In genomic region chr1:31216016-31216415, GRCh38 we compare ENCODE assay signal across 10 cellular contexts. TPM values are rescaled to one million over a fixed set of nuclear protein-coding genes. Genes with fewer than 3 reads are reported as not detected.
DNase-seq lines count a peak whose midpoint lies in the region; ATAC-seq and TF ChIP-seq lines count a peak whose summit lies in the region.
"Had no signal": no experiment of that assay in that cellular context is flagged by ENCODE, and none has a peak within 500 bp of the region (broad histone marks: within the 10 kb centered on the region; RNA-seq: fewer than 3 reads in every experiment).

No MANE protein-coding gene starts in this region.

- H2BK5ac ChIP-seq in mesenchymal stem cell (ENCODE audit: low read depth, low read length, poor library complexity, severe bottlenecking): no peak overlapping the region

- H4K91ac ChIP-seq in mesenchymal stem cell (ENCODE audit: low read length): no peak overlapping the region

- peaks cover 5% of the 10 kb centered on the region for H3K27me3 Mint-ChIP-seq in activated CD8-positive, alpha-beta T cell treated with anti-CD3 and anti-CD28 coated beads for 36 hours

- H2BK120ac ChIP-seq in mesenchymal stem cell (ENCODE audit: low read depth, low read length): no peak overlapping the region

- no peak overlapping the region for H2BK12ac ChIP-seq in mesenchymal stem cell (ENCODE audit: low read length in 2 of 2)

- H2AFZ ChIP-seq in mesenchymal stem cell (ENCODE audit: low read depth, low read length): no peak overlapping the region

- no peaks in the 10 kb centered on the region for H3K36me3 Mint-ChIP-seq in activated CD8-positive, alpha-beta T cell treated with anti-CD3 and anti-CD28 coated beads for 36 hours (ENCODE audit: low read depth)

- DNase-seq in NCI-H2171 treated with DMSO at 0.1 percent for 48 hours (lab: John Stamatoyannopoulos, UW) (peak; percentile 91), colonic mucosa (peak; percentile 54), mesenchymal stem cell (peak; percentile 22), GM20000 (ENCODE audit: low spot score) (no peak)
- DNase-seq in stimulated activated naive CD4-positive, alpha-beta T cell (lab: John Stamatoyannopoulos, UW): no peak
- no peak for DNase-seq in activated CD8-positive, alpha-beta T cell treated with anti-CD3 and anti-CD28 coated beads for 36 hours
- DNase-seq: CD4-positive, CD25-positive, alpha-beta regulatory T cell; GOT3 had no signal

- TF ChIP-seq CTCF in C4-2B (conservative IDR thresholded peaks at IDR 0.05) (no peak), colonic mucosa (IDR thresholded peaks at IDR 0.05) (no peak), GM20000 (IDR thresholded peaks at IDR 0.05; ENCODE audit: extremely low read depth, missing control alignments) (no peak)
- no peak for TF ChIP-seq CTCF in activated CD8-positive, alpha-beta T cell treated with anti-CD3 and anti-CD28 coated beads for 36 hours (IDR thresholded peaks at IDR 0.05)

- POLR2A ChIA-PET in activated CD8-positive, alpha-beta T cell treated with anti-CD3 and anti-CD28 coated beads for 36 hours (lab: Charles Lee): no interaction called here

- H3K23ac ChIP-seq in mesenchymal stem cell (ENCODE audit: low read length in 2 of 2): no peak overlapping the region

- no peak overlapping the region for H2AK5ac ChIP-seq in mesenchymal stem cell (ENCODE audit: low read length, severe bottlenecking)

- H3K9ac ChIP-seq in colonic mucosa (ENCODE audit: low read depth in 2 of 2, low read length in 2 of 2) (peak overlapping the region in 1 of 2 donors; percentile 12), mesenchymal stem cell (ENCODE audit: low read length) (no peak overlapping the region)

- H3K4me1 Mint-ChIP-seq in activated CD8-positive, alpha-beta T cell treated with anti-CD3 and anti-CD28 coated beads for 36 hours (ENCODE audit: low read depth): no peaks in the 10 kb centered on the region
- H3K4me1 Mint-ChIP-seq: CD4-positive, CD25-positive, alpha-beta regulatory T cell had no signal

- no peak overlapping the region for H3K14ac ChIP-seq in mesenchymal stem cell (ENCODE audit: low read length in 2 of 2)

- no peak overlapping the region for H3K27ac Mint-ChIP-seq in activated CD8-positive, alpha-beta T cell treated with anti-CD3 and anti-CD28 coated beads for 36 hours

- H3K36me3 ChIP-seq in colonic mucosa (no peaks in the 10 kb centered on the region), mesenchymal stem cell (ENCODE audit: control insufficient read depth in 1 of 2, insufficient read depth in 2 of 2, low read depth in 1 of 2, low read length in 2 of 2) (no peaks in the 10 kb centered on the region)

- H3K27ac ChIP-seq in C4-2B (peak overlapping the region; percentile 10), colonic mucosa (no peak overlapping the region), mesenchymal stem cell (ENCODE audit: low read length, poor library complexity, severe bottlenecking) (no peak overlapping the region)

- no peak overlapping the region for H3K4me3 Mint-ChIP-seq in activated CD8-positive, alpha-beta T cell treated with anti-CD3 and anti-CD28 coated beads for 36 hours
- H3K4me3 Mint-ChIP-seq: CD4-positive, CD25-positive, alpha-beta regulatory T cell had no signal

- peak overlapping the region in 1 of 2 experiments; percentile 8 for H3K18ac ChIP-seq in mesenchymal stem cell (ENCODE audit: low read depth in 1 of 2, low read length in 2 of 2)

- H3K9me3 ChIP-seq in colonic mucosa: no peaks in the 10 kb centered on the region
- H3K9me3 ChIP-seq in mesenchymal stem cell (ENCODE audit: control insufficient read depth, low read length): peaks cover 12% of the 10 kb centered on the region

- H3K4me1 ChIP-seq in colonic mucosa (no peaks in the 10 kb centered on the region), mesenchymal stem cell (ENCODE audit: control insufficient read depth, insufficient read depth, low read depth, low read length) (peaks cover 1% of the 10 kb centered on the region)

- no peak overlapping the region for H3K4ac ChIP-seq in mesenchymal stem cell (ENCODE audit: low read depth in 1 of 2, low read length in 2 of 2)

- peaks cover 4% of the 10 kb centered on the region for H3K9me3 Mint-ChIP-seq in activated CD8-positive, alpha-beta T cell treated with anti-CD3 and anti-CD28 coated beads for 36 hours

- no peak overlapping the region for H4K8ac ChIP-seq in mesenchymal stem cell (ENCODE audit: low read length)

- H3K4me2 ChIP-seq in mesenchymal stem cell (ENCODE audit: low read length, poor library complexity, severe bottlenecking): no peak overlapping the region

- H3K4me3 ChIP-seq in colonic mucosa: no peak overlapping the region
- H3K4me3 ChIP-seq in mesenchymal stem cell (ENCODE audit: insufficient read depth in 1 of 2, low read depth in 1 of 2, low read length in 2 of 2): no peak overlapping the region

- H2BK15ac ChIP-seq in mesenchymal stem cell (ENCODE audit: low read depth, poor library complexity, severe bottlenecking): peak overlapping the region; percentile 23

- H3K27me3 ChIP-seq in colonic mucosa (no peaks in the 10 kb centered on the region), mesenchymal stem cell (ENCODE audit: control insufficient read depth in 1 of 2, insufficient read depth in 1 of 2, low read length in 2 of 2) (peaks cover 29 to 34% of the 10 kb centered on the region in 2 experiments)

- CTCF ChIA-PET in activated CD8-positive, alpha-beta T cell treated with anti-CD3 and anti-CD28 coated beads for 36 hours (lab: Charles Lee): interaction anchor here (1.4 to 1.9 kb wide), 2 partner anchors 54 to 204 kb away, joined by 3 to 4 read pairs; no protein-coding TSS in a partner anchor

- 27% methylated on average over 10 of the region's 10 CpGs for WGBS in mesenchymal stem cell

- intact Hi-C loops in colonic mucosa (cut with DNase I): no loop called here
- intact Hi-C loops in activated CD8-positive, alpha-beta T cell treated with anti-CD3 and anti-CD28 coated beads for 36 hours (cut with micrococcal nuclease): no loop called here

- ATAC-seq in HG03457 (IDR thresholded peaks at IDR 0.05; ENCODE audit: unreplicated experiment): no peak
- ATAC-seq in activated CD8-positive, alpha-beta T cell treated with anti-CD3 and anti-CD28 coated beads for 36 hours: no peak

- H3K79me1 ChIP-seq in mesenchymal stem cell (replicated peaks; ENCODE audit: low read length, poor library complexity, severe bottlenecking): no peaks in the 10 kb centered on the region

RNA-seq across cellular contexts. Expression of gene NKAIN1, which starts 23.7 kb away (rescaled TPM):
- under 1 TPM in 1 of 2 donors, not detected in 1; 0.20 TPM for total RNA-seq in colonic mucosa
- 0.01 TPM for polyA plus RNA-seq in mesenchymal stem cell (2013, experiment 1 of 2)
- 0.04 TPM for polyA plus RNA-seq in mesenchymal stem cell (2013, experiment 2 of 2)
- total RNA-seq in activated CD8-positive, alpha-beta T cell treated with anti-CD3 and anti-CD28 coated beads for 36 hours: not detected
- total RNA-seq: CD4-positive, CD25-positive, alpha-beta regulatory T cell had no signal
- polyA plus RNA-seq: CD4-positive, CD25-positive, alpha-beta regulatory T cell had no signal

Comparison
In these comparisons a context has a peak if more than half of its experiments do, and no peak if none do; other contexts are left out.
1. DNase-seq: peak in NCI-H2171 treated with DMSO at 0.1 percent for 48 hours (single experiment), colonic mucosa (single experiment) and mesenchymal stem cell (single experiment); none in stimulated activated naive CD4-positive, alpha-beta T cell (0 of 6), GM20000 (single experiment) and activated CD8-positive, alpha-beta T cell treated with anti-CD3 and anti-CD28 coated beads for 36 hours (single experiment).